ENCODE assay signal across 33 cellular contexts in genomic region chr5:67144183-67144639, GRCh38. TPM values are rescaled to one million over a fixed set of nuclear protein-coding genes. Genes with fewer than 3 reads are reported as not detected.
"Had no signal": no experiment of that assay in that cellular context is flagged by ENCODE, and none has a peak within 500 bp of the region (broad histone marks: within the 10 kb centered on the region; RNA-seq: fewer than 3 reads in every experiment).

No MANE protein-coding gene starts in this region.

- H3K27me3 ChIP-seq: breast epithelium, left lung, neutrophil, right atrium auricular region, spleen, suprapubic skin, transverse colon had no signal

- H3K9me3 Mint-ChIP-seq: activated CD4-positive, alpha-beta memory T cell treated with anti-CD3 and anti-CD28 coated beads, Interleukin-2, amount 10 ng/mL, durations not matched to agents 7 days and 5 days; activated CD4-positive, alpha-beta T cell treated with anti-CD3 and anti-CD28 coated beads, Interleukin-2, amount 10 ng/mL, durations not matched to agents 24 days and 14 days; activated naive CD4-positive, alpha-beta T cell treated with anti-CD3 and anti-CD28 coated beads, Interleukin-2, amount 50 U/mL, for 72 hours; activated T-cell treated with anti-CD3 and anti-CD28 coated beads, Interleukin-2, amount 50 U/mL, for 4 hours; central memory CD8-positive, alpha-beta T cell; immature natural killer cell; nephron progenitor cell; T-helper 1 cell treated with Interleukin-12 subunit alpha and Interleukin-12 subunit beta and Interleukin-4 antibody, amounts not matched to agents 30 μg/mL and 1 μg/mL, for 36 hours had no signal

- H3K4me3 ChIP-seq: breast epithelium, left lung, lung, prostate gland, right atrium auricular region, spleen, suprapubic skin, transverse colon had no signal

- H3K27me3 Mint-ChIP-seq: activated CD4-positive, alpha-beta memory T cell treated with anti-CD3 and anti-CD28 coated beads, Interleukin-2, amount 10 ng/mL, durations not matched to agents 7 days and 5 days; activated CD4-positive, alpha-beta T cell treated with anti-CD3 and anti-CD28 coated beads, Interleukin-2, amount 10 ng/mL, durations not matched to agents 24 days and 14 days; central memory CD8-positive, alpha-beta T cell had no signal

- H3K9me2 ChIP-seq: SK-N-SH had no signal

- H3K4me3 Mint-ChIP-seq: activated CD4-positive, alpha-beta memory T cell treated with anti-CD3 and anti-CD28 coated beads, Interleukin-2, amount 10 ng/mL, durations not matched to agents 7 days and 5 days; activated CD4-positive, alpha-beta T cell treated with anti-CD3 and anti-CD28 coated beads, Interleukin-2, amount 10 ng/mL, durations not matched to agents 24 days and 14 days; activated T-cell treated with anti-CD3 and anti-CD28 coated beads, Interleukin-2, amount 50 U/mL, for 4 hours; central memory CD8-positive, alpha-beta T cell; immature natural killer cell; nephron progenitor cell; T-helper 1 cell treated with Interleukin-12 subunit alpha and Interleukin-12 subunit beta and Interleukin-4 antibody, amounts not matched to agents 30 μg/mL and 1 μg/mL, for 36 hours had no signal

- H3K36me3 ChIP-seq: breast epithelium, neutrophil had no signal

- H3K4me1 ChIP-seq: breast epithelium, prostate gland, spleen, suprapubic skin had no signal

- DNase-seq: activated CD4-positive, alpha-beta memory T cell treated with anti-CD3 and anti-CD28 coated beads, Interleukin-2, amount 10 ng/mL, durations not matched to agents 7 days and 5 days; activated CD4-positive, alpha-beta T cell treated with anti-CD3 and anti-CD28 coated beads, Interleukin-2, amount 10 ng/mL, durations not matched to agents 24 days and 14 days; activated CD8-positive, alpha-beta memory T cell treated with anti-CD3 and anti-CD28 coated beads, Interleukin-2, amount 50 U/mL, for 48 hours; activated naive CD4-positive, alpha-beta T cell; activated T-cell treated with anti-CD3 and anti-CD28 coated beads, Interleukin-2, amount 50 U/mL, for 4 hours; effector memory CD4-positive, alpha-beta T cell; head of caudate nucleus; hypothalamus; immature natural killer cell; left lung; mesendoderm; nephron progenitor cell; SK-N-SH; spleen; stimulated activated naive CD4-positive, alpha-beta T cell; SW 1271; T-helper 9 cell; transverse colon had no signal

- H3K4me1 Mint-ChIP-seq: activated CD4-positive, alpha-beta memory T cell treated with anti-CD3 and anti-CD28 coated beads, Interleukin-2, amount 10 ng/mL, durations not matched to agents 7 days and 5 days; central memory CD8-positive, alpha-beta T cell; immature natural killer cell had no signal

- H3K27ac Mint-ChIP-seq: activated CD4-positive, alpha-beta memory T cell treated with anti-CD3 and anti-CD28 coated beads, Interleukin-2, amount 10 ng/mL, durations not matched to agents 7 days and 5 days; activated CD4-positive, alpha-beta T cell treated with anti-CD3 and anti-CD28 coated beads, Interleukin-2, amount 10 ng/mL, durations not matched to agents 24 days and 14 days; immature natural killer cell; nephron progenitor cell; T-helper 1 cell treated with Interleukin-12 subunit alpha and Interleukin-12 subunit beta and Interleukin-4 antibody, amounts not matched to agents 30 μg/mL and 1 μg/mL, for 36 hours had no signal

- ATAC-seq: activated CD4-positive, CD25-positive, alpha-beta regulatory T cell treated with anti-CD3 and anti-CD28 coated beads, Interleukin-2, amount 50 U/mL, for 24 hours; activated naive CD4-positive, alpha-beta T cell treated with anti-CD3 and anti-CD28 coated beads, Interleukin-2, amount 50 U/mL, for 72 hours; activated T-cell treated with anti-CD3 and anti-CD28 coated beads, Interleukin-2, amount 50 U/mL, for 4 hours; left lung had no signal

- H3K9me3 ChIP-seq: breast epithelium, left lung, neutrophil, prostate gland, right atrium auricular region, SK-N-SH, spleen, suprapubic skin, transverse colon had no signal

- H3K27ac ChIP-seq: breast epithelium, left lung, neutrophil, prostate gland, right atrium auricular region, spleen, suprapubic skin, transverse colon, VCaP had no signal

- H3K4me2 ChIP-seq: SK-N-SH had no signal

RNA-seq across cellular contexts. Expression of gene CD180, which starts 52.4 kb away (rescaled TPM):
- total RNA-seq: activated naive CD4-positive, alpha-beta T cell treated with anti-CD3 and anti-CD28 coated beads, Interleukin-2, amount 50 U/mL, for 72 hours; dermis microvascular lymphatic vessel endothelial cell; fibroblast of lung; fibroblast of villous mesenchyme; osteocyte had no signal
